19 cellular contexts compared by ENCODE assay signal in the genomic region with DNA sequence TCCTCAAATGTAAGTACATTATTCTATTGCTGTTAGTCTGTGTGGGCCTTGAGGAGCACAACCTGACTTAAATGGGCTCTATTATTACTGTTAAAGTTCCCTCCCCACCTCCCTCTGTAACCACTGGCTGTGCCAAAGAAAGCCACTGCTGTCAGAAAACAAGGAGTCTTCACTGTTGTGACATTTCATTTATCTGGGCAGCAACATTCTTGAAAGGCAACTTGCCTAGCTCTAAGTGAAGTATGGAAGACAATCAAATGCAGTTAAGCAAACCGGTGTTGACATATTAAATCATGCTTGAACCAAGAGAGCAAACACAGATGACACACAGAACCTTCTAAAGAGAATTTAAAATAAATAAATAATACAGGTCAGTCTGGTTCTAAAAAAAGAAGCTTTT.
DNase-seq lines count a peak whose midpoint lies in the region; ATAC-seq, FAIRE-seq and TF ChIP-seq lines count a peak whose summit lies in the region.
"Had no signal": no experiment of that assay in that cellular context is flagged by ENCODE, and none has a peak within 500 bp of the region (broad histone marks: within the 10 kb centered on the region; RNA-seq: fewer than 3 reads in every experiment).

No MANE protein-coding gene starts in this region.

- no peak overlapping the region for H3K4me3 ChIP-seq in HUES48 (ENCODE audit: low read depth, low read length)
- H3K4me3 ChIP-seq: A549, SJSA1 had no signal

- H3K36me3 ChIP-seq in HUES48 (ENCODE audit: control insufficient read depth, insufficient read depth, low read length): no peaks in the 10 kb centered on the region
- H3K36me3 ChIP-seq: SJSA1 had no signal

- peak; percentile 99 for FAIRE-seq in islet of Langerhans (lab: Jason Lieb, UNC)
- FAIRE-seq: A549 had no signal

- ATAC-seq in left cardiac atrium: no peak
- no peak for ATAC-seq in omental fat pad (ENCODE audit: low FRiP score)
- ATAC-seq: A549, HCT116 had no signal

- no peak overlapping the region for H3K9ac ChIP-seq in HUES48 (ENCODE audit: low read depth, low read length)

- H3K27me3 ChIP-seq in HUES48 (ENCODE audit: control insufficient read depth, insufficient read depth, low read length): no peaks in the 10 kb centered on the region
- H3K27me3 ChIP-seq: SJSA1 had no signal

- in situ Hi-C loops in ACHN (cut with HindIII; ENCODE audit: low pct_ligation_motif_present, low pct_unique_long_range_greater_than_20kb, low sequenced_read_pairs): no loop called here

- DNase-seq in DMS53 (lab: John Stamatoyannopoulos, UW): peak; percentile 68
- DNase-seq in SHP77 treated with DMSO at 0.1 percent for 48 hours (lab: John Stamatoyannopoulos, UW): peak; percentile 2
- no peak for DNase-seq in ACHN
- no peak for DNase-seq in left cardiac atrium
- DNase-seq in omental fat pad (ENCODE audit: low spot score): no peak
- no peak for DNase-seq in NCI-H774 (lab: John Stamatoyannopoulos, UW)
- DNase-seq: DMS 273 treated with DMSO at 0.1 percent for 48 hours, IMR-90, Karpas-422, NCI-H1105 treated with DMSO at 0.1 percent for 48 hours, NCI-H187 treated with DMSO at 0.1 percent for 48 hours, NCI-H2171, NCI-H524 had no signal

- intact Hi-C loops in left cardiac atrium (cut with DNase I): no loop called here

- H3K27ac ChIP-seq in HUES48 (ENCODE audit: low read depth, low read length): peak overlapping the region; percentile 53
- H3K27ac ChIP-seq: A549, RWPE1, SJSA1 had no signal

- H3K9me3 ChIP-seq in HUES48 (ENCODE audit: control insufficient read depth, insufficient read depth, low read length): no peaks in the 10 kb centered on the region
- H3K9me3 ChIP-seq: A549 had no signal

- H3K4me1 ChIP-seq in HUES48 (ENCODE audit: control insufficient read depth, insufficient read depth, low read length): peaks cover 64% of the 10 kb centered on the region
- H3K4me1 ChIP-seq: A549, SJSA1 had no signal

- no peak for TF ChIP-seq CTCF in omental fat pad (IDR thresholded peaks at IDR 0.05)

Comparison
In these comparisons a context has a peak if more than half of its experiments do, and no peak if none do; other contexts are left out.
1. DNase-seq: peak in DMS53 (single experiment) and SHP77 treated with DMSO at 0.1 percent for 48 hours (single experiment); none in ACHN (single experiment), left cardiac atrium (single experiment), omental fat pad (single experiment) and NCI-H774 (single experiment).